15 cellular contexts compared by ENCODE assay signal in genomic region chr1:10629816-10630571, GRCh38.
DNase-seq lines count a peak whose midpoint lies in the region; ATAC-seq and TF ChIP-seq lines count a peak whose summit lies in the region.
"Had no signal": no experiment of that assay in that cellular context is flagged by ENCODE, and none has a peak within 500 bp of the region (broad histone marks: within the 10 kb centered on the region; RNA-seq: fewer than 3 reads in every experiment).

No MANE protein-coding gene starts in this region.

- WGBS in IMR-90 (ENCODE audit: extremely low coverage in 2 of 2, insufficient read length in 1 of 2), 2 experiments: 82% methylated on average over 14 of the region's 36 CpGs; no CpG with 5 or more reads in 1 of the 2 experiments
- no CpG with 5 or more reads among the region's 36 CpGs for WGBS in neuronal stem cell (ENCODE audit: extremely low coverage in 2 of 2, insufficient read length in 2 of 2, insufficient replicate concordance in 1 of 2), 2 donors
- WGBS in smooth muscle cell (ENCODE audit: low lambda C conversion rate): 93% methylated on average over 25 of the region's 36 CpGs

- no peak overlapping the region for H3K56ac ChIP-seq in IMR-90 (ENCODE audit: extremely low read depth, insufficient read depth, low read length)

- H3K4me1 ChIP-seq in BLaER1 treated with 17β-estradiol and CSF1 and Interleukin-3, amounts not matched to agents 10 nM and 100 nM: peaks cover 30 to 75% (median 55%) of the 10 kb centered on the region in 10 experiments
- H3K4me1 ChIP-seq in IMR-90 (ENCODE audit: control insufficient read depth, insufficient read depth, low read length) (peaks cover 6% of the 10 kb centered on the region; the same call in 1 of the 2 replicates), neuronal stem cell (ENCODE audit: control insufficient read depth in 2 of 2, insufficient read depth in 1 of 2, low read depth in 1 of 2, low read length in 2 of 2) (peaks cover 11 to 22% of the 10 kb centered on the region in 2 donors), smooth muscle cell (ENCODE audit: low read depth) (peaks cover 12% of the 10 kb centered on the region)

- H4K20me1 ChIP-seq in BLaER1 treated with 17β-estradiol and CSF1 and Interleukin-3, amounts not matched to agents 10 nM and 100 nM: peaks cover 0 to 40% (median 3%) of the 10 kb centered on the region in 11 experiments; a peak in 5 of 22 replicates
- H4K20me1 ChIP-seq in IMR-90 (ENCODE audit: insufficient read depth, low read length) (no peaks in the 10 kb centered on the region), smooth muscle cell (ENCODE audit: low read depth) (no peaks in the 10 kb centered on the region)

- TF ChIP-seq CTCF in IMR-90 (conservative IDR thresholded peaks at IDR 0.05; ENCODE audit: low read depth, low read length) (no peak; the same call in 1 of the 2 replicates), epithelial cell of proximal tubule (conservative IDR thresholded peaks at IDR 0.05; ENCODE audit: low read depth, low read length) (peak; percentile 19), smooth muscle cell (IDR thresholded peaks at IDR 0.05; ENCODE audit: borderline replicate concordance, insufficient read depth, poor library complexity, severe bottlenecking) (no peak)

- H3K14ac ChIP-seq in IMR-90 (replicated peaks; ENCODE audit: low read depth, low read length) (no peak overlapping the region), neuronal stem cell (ENCODE audit: low read length) (peak overlapping the region; percentile 56)

- H3K18ac ChIP-seq in IMR-90 (ENCODE audit: low read depth, low read length) (no peak overlapping the region), neuronal stem cell (ENCODE audit: low read length) (no peak overlapping the region)

- CTCF ChIA-PET in IMR-90 (lab: Yijun Ruan, JAX): no interaction called here

- H2BK120ac ChIP-seq in IMR-90 (ENCODE audit: low read depth, low read length) (no peak overlapping the region; the same call in 1 of the 2 replicates), neuronal stem cell (ENCODE audit: low read depth, low read length) (no peak overlapping the region)

- in situ Hi-C loops in IMR-90 (cut with MboI; ENCODE audit: low sequenced_read_pairs): no loop called here

- H3K27ac ChIP-seq in BLaER1 treated with 17β-estradiol and CSF1 and Interleukin-3, amounts not matched to agents 10 nM and 100 nM: peak overlapping the region in 10 of 11 experiments; percentile 15 to 81 (median 70); a peak in 19 of 22 replicates
- no peak overlapping the region for H3K27ac ChIP-seq in IMR-90 (ENCODE audit: insufficient read depth, low read length)
- H3K27ac ChIP-seq in neuronal stem cell (replicated peaks; ENCODE audit: low read length): no peak overlapping the region
- H3K27ac ChIP-seq in smooth muscle cell (ENCODE audit: low read depth): no peak overlapping the region

- BruUV-seq in IMR-90 (replicated peaks; lab: Mats Ljungman, UMichigan): no TSS peak

- ATAC-seq in IMR-90 (ENCODE audit: low read depth) (no peak), GM18519 (IDR thresholded peaks at IDR 0.05; ENCODE audit: low FRiP score, unreplicated experiment) (no peak), HG02852 (IDR thresholded peaks at IDR 0.05; ENCODE audit: unreplicated experiment) (no peak)
- ATAC-seq: naive thymus-derived CD4-positive, alpha-beta T cell had no signal

- no peaks in the 10 kb centered on the region for H3K27me3 ChIP-seq in BLaER1 treated with 17β-estradiol and CSF1 and Interleukin-3, amounts not matched to agents 10 nM and 100 nM
- H3K27me3 ChIP-seq in IMR-90 (ENCODE audit: control insufficient read depth, insufficient read depth, low read length) (no peaks in the 10 kb centered on the region), neuronal stem cell (ENCODE audit: control insufficient read depth in 3 of 3, insufficient read depth in 3 of 3, low read depth in 1 of 3, low read length in 3 of 3) (no peaks in the 10 kb centered on the region), smooth muscle cell (ENCODE audit: low read depth) (no peaks in the 10 kb centered on the region)

- H3K79me2 ChIP-seq in smooth muscle cell (ENCODE audit: low read depth): no peaks in the 10 kb centered on the region

- no peak overlapping the region for H3K23ac ChIP-seq in IMR-90 (ENCODE audit: low read depth, low read length)
- H3K23ac ChIP-seq in neuronal stem cell (ENCODE audit: low read depth, low read length, poor library complexity): peak overlapping the region; percentile 98

- POLR2A ChIA-PET in IMR-90 (lab: Charles Lee; ENCODE audit: unreplicated experiment): no interaction called here

- peaks cover 0 to 29% (median 13%) of the 10 kb centered on the region in 11 experiments; a peak in 10 of 22 replicates for H3K36me3 ChIP-seq in BLaER1 treated with 17β-estradiol and CSF1 and Interleukin-3, amounts not matched to agents 10 nM and 100 nM
- H3K36me3 ChIP-seq in IMR-90 (ENCODE audit: control insufficient read depth, insufficient read depth, low read length) (peaks cover 12% of the 10 kb centered on the region; the same call in 1 of the 2 replicates), neuronal stem cell (replicated peaks in 1 of 2; ENCODE audit: control insufficient read depth in 2 of 2, insufficient read depth in 2 of 2, low read length in 2 of 2) (peaks cover 5% of the 10 kb centered on the region in 2 donors), smooth muscle cell (ENCODE audit: low read depth) (no peaks in the 10 kb centered on the region)

- H4K5ac ChIP-seq in IMR-90 (ENCODE audit: low read depth, low read length): no peak overlapping the region

- no peak for TF ChIP-seq POLR2A in IMR-90 (IDR thresholded peaks at IDR 0.05; ENCODE audit: low read depth, low read length)

- no peak overlapping the region for H2AFZ ChIP-seq in IMR-90 (replicated peaks; ENCODE audit: low read length, poor library complexity)
- H2AFZ ChIP-seq in neuronal stem cell (ENCODE audit: low read length): no peak overlapping the region
- H2AFZ ChIP-seq in smooth muscle cell (ENCODE audit: low read depth): no peak overlapping the region

- intact Hi-C loops in IMR-90 (cut with micrococcal nuclease): no loop called here

- peak overlapping the region; percentile 7 to 73 (median 54); a peak in 20 of 22 replicates for H3K9ac ChIP-seq in BLaER1 treated with 17β-estradiol and CSF1 and Interleukin-3, amounts not matched to agents 10 nM and 100 nM
- H3K9ac ChIP-seq in IMR-90 (ENCODE audit: low read depth, low read length): no peak overlapping the region
- peak overlapping the region; percentile 72 for H3K9ac ChIP-seq in neuronal stem cell (ENCODE audit: low read depth, low read length, poor library complexity)
- no peak overlapping the region for H3K9ac ChIP-seq in smooth muscle cell (ENCODE audit: low read depth)

- H3F3A ChIP-seq in smooth muscle cell (ENCODE audit: low read depth): no peaks in the 10 kb centered on the region

- H3K79me1 ChIP-seq in IMR-90 (ENCODE audit: low read depth in 1 of 2, low read length in 2 of 2): no peaks in the 10 kb centered on the region
- peaks cover 4% of the 10 kb centered on the region for H3K79me1 ChIP-seq in neuronal stem cell (ENCODE audit: low read depth, low read length)

- DNase-seq in IMR-90 (no peak), epithelial cell of proximal tubule (ENCODE audit: low read depth) (no peak), neuronal stem cell (ENCODE audit: low spot score) (no peak), smooth muscle cell (lab: John Stamatoyannopoulos, UW; ENCODE audit: unreplicated experiment) (no peak), SW 1271 (lab: John Stamatoyannopoulos, UW) (no peak)
- DNase-seq: activated B cell treated with CpG ODN at 0.5 μM for 24 hours; activated effector memory CD4-positive, alpha-beta T cell treated with Interleukin-2 at 50 U/mL for 16 hours; foreskin melanocyte; NCI-H774; T-cell had no signal

- H4K8ac ChIP-seq in IMR-90 (ENCODE audit: low read depth in 2 of 2, low read length in 2 of 2) (no peak overlapping the region), neuronal stem cell (ENCODE audit: low read depth, low read length) (no peak overlapping the region)

- no peak overlapping the region for H4K91ac ChIP-seq in IMR-90 (ENCODE audit: insufficient read depth, low read depth, low read length)
- no peak overlapping the region for H4K91ac ChIP-seq in neuronal stem cell (ENCODE audit: low read depth, low read length, poor library complexity)

- peak overlapping the region; percentile 22 for H2BK12ac ChIP-seq in neuronal stem cell (ENCODE audit: low read length)

- H3K4me3 ChIP-seq in BLaER1 treated with 17β-estradiol and CSF1 and Interleukin-3, amounts not matched to agents 10 nM and 100 nM: peak overlapping the region in 6 of 10 experiments; percentile 6 to 30 (median 23); a peak in 5 of 20 replicates
- H3K4me3 ChIP-seq in IMR-90 (ENCODE audit: insufficient read depth, low read depth, low read length): no peak overlapping the region
- H3K4me3 ChIP-seq in epithelial cell of proximal tubule (ENCODE audit: low read depth, low read length): no peak overlapping the region
- H3K4me3 ChIP-seq in neuronal stem cell (ENCODE audit: low read length in 2 of 2): no peak overlapping the region
- no peak overlapping the region for H3K4me3 ChIP-seq in smooth muscle cell
- H3K4me3 ChIP-seq: lung had no signal

- dilution Hi-C loops in IMR-90 (cut with HindIII; ENCODE audit: low sequenced_read_pairs, unreplicated experiment): no loop called here

- H3K9me1 ChIP-seq in IMR-90 (ENCODE audit: insufficient read depth, low read length): peaks cover 2% of the 10 kb centered on the region; the same call in 1 of the 2 replicates

- H2BK20ac ChIP-seq in IMR-90 (ENCODE audit: low read depth, low read length): no peak overlapping the region

- TF ChIP-seq RAD21 in IMR-90 (IDR thresholded peaks at IDR 0.05; ENCODE audit: low read length): no peak

- H2AK9ac ChIP-seq in IMR-90 (replicated peaks; ENCODE audit: low read depth, low read length, poor library complexity): peak overlapping the region; percentile 39

- no peaks in the 10 kb centered on the region for H3K9me3 ChIP-seq in BLaER1 treated with 17β-estradiol and CSF1 and Interleukin-3, amounts not matched to agents 10 nM and 100 nM (replicated peaks in 1 of 11)
- H3K9me3 ChIP-seq in IMR-90 (ENCODE audit: control insufficient read depth, insufficient read depth, low read length) (no peaks in the 10 kb centered on the region), neuronal stem cell (replicated peaks in 1 of 2; ENCODE audit: control insufficient read depth in 2 of 2, insufficient read depth in 1 of 2, low read depth in 1 of 2, low read length in 2 of 2) (no peaks in the 10 kb centered on the region), smooth muscle cell (replicated peaks; ENCODE audit: low read depth) (no peaks in the 10 kb centered on the region)

- H2BK5ac ChIP-seq in IMR-90 (ENCODE audit: low read depth, low read length, poor library complexity, severe bottlenecking) (no peak overlapping the region), neuronal stem cell (ENCODE audit: low read length) (no peak overlapping the region)

- H3K4me2 ChIP-seq in BLaER1 treated with 17β-estradiol and CSF1 and Interleukin-3, amounts not matched to agents 10 nM and 100 nM: peak overlapping the region; percentile 69 to 88 (median 83)
- no peak overlapping the region for H3K4me2 ChIP-seq in IMR-90 (ENCODE audit: low read depth, low read length)
- no peak overlapping the region for H3K4me2 ChIP-seq in neuronal stem cell (ENCODE audit: insufficient read depth, low read length, poor library complexity, severe bottlenecking)
- H3K4me2 ChIP-seq in smooth muscle cell: no peak overlapping the region

- no peak overlapping the region for H3K4ac ChIP-seq in IMR-90 (ENCODE audit: low read depth, low read length)
- H3K4ac ChIP-seq in neuronal stem cell (ENCODE audit: low read length): no peak overlapping the region

- H2BK15ac ChIP-seq in IMR-90 (ENCODE audit: low read depth, low read length): no peak overlapping the region
- H2BK15ac ChIP-seq in neuronal stem cell (ENCODE audit: low read length): no peak overlapping the region

- H2AK5ac ChIP-seq in IMR-90 (ENCODE audit: low read depth, low read length) (no peak overlapping the region), neuronal stem cell (ENCODE audit: low read depth, low read length) (peak overlapping the region; percentile 92)

Comparison
In these comparisons a context has a peak if more than half of its experiments do, and no peak if none do; other contexts are left out.
1. H3K27ac ChIP-seq: peak in BLaER1 treated with 17β-estradiol and CSF1 and Interleukin-3, amounts not matched to agents 10 nM and 100 nM (10 of 11); none in IMR-90 (single experiment), neuronal stem cell (single experiment) and smooth muscle cell (single experiment).
2. H3K4me2 ChIP-seq: peak in BLaER1 treated with 17β-estradiol and CSF1 and Interleukin-3, amounts not matched to agents 10 nM and 100 nM (11 of 11); none in IMR-90 (single experiment), neuronal stem cell (single experiment) and smooth muscle cell (single experiment).
3. H3K4me3 ChIP-seq: peak in BLaER1 treated with 17β-estradiol and CSF1 and Interleukin-3, amounts not matched to agents 10 nM and 100 nM (6 of 10); none in IMR-90 (single experiment), epithelial cell of proximal tubule (single experiment), neuronal stem cell (0 of 2) and smooth muscle cell (single experiment).
4. H3K9ac ChIP-seq: peak in BLaER1 treated with 17β-estradiol and CSF1 and Interleukin-3, amounts not matched to agents 10 nM and 100 nM (11 of 11) and neuronal stem cell (single experiment); none in IMR-90 (single experiment) and smooth muscle cell (single experiment).